In the genomic region with DNA sequence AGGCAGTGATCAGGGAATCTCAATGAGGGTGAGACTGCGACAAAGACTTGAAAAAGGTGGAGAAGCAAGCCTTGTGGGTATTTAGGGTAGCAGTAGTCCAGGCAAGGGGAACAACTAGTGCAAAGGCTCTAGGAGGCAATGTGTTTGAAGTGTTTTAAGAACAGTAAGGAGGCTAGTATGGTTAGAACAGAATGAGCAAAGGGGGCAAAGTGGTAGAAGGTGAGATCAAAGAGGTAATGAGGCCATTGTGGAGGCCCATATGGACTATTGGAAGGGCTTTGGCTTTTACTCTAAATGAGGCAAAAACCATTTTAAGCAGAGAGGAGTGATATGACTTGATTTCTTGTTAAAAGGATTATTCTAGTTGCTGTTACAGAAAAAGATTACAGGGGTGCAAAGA, we compare ENCODE assay signal across 13 cellular contexts. TPM values are rescaled to one million over a fixed set of nuclear protein-coding genes. Genes with fewer than 3 reads are reported as not detected.
DNase-seq lines count a peak whose midpoint lies in the region; ATAC-seq and TF ChIP-seq lines count a peak whose summit lies in the region.
"Had no signal": no experiment of that assay in that cellular context is flagged by ENCODE, and none has a peak within 500 bp of the region (broad histone marks: within the 10 kb centered on the region; RNA-seq: fewer than 3 reads in every experiment).

No MANE protein-coding gene starts in this region.

- TF ChIP-seq RAD21 in IMR-90 (IDR thresholded peaks at IDR 0.05; ENCODE audit: low read length): no peak

- H3K27ac ChIP-seq in IMR-90 (ENCODE audit: insufficient read depth, low read length): no peak overlapping the region
- peak overlapping the region; percentile 56 for H3K27ac ChIP-seq in osteoblast (ENCODE audit: low read depth, low read length)
- no peak overlapping the region for H3K27ac ChIP-seq in esophagus muscularis mucosa (replicated peaks in 1 of 4)
- no peak overlapping the region for H3K27ac ChIP-seq in right cardiac atrium (ENCODE audit: low read length)
- H3K27ac ChIP-seq: right atrium auricular region, thoracic aorta had no signal

- no peak for TF ChIP-seq EP300 in esophagus muscularis mucosa (IDR thresholded peaks at IDR 0.05)

- H3K27me3 Mint-ChIP-seq in T-helper 1 cell treated with Interleukin-12 subunit alpha and Interleukin-12 subunit beta and Interleukin-4 antibody, amounts not matched to agents 30 μg/mL and 1 μg/mL, for 36 hours (ENCODE audit: low read depth): no peaks in the 10 kb centered on the region
- H3K27me3 Mint-ChIP-seq: central memory CD8-positive, alpha-beta T cell had no signal

- no peak for TF ChIP-seq POLR2A in IMR-90 (IDR thresholded peaks at IDR 0.05; ENCODE audit: low read depth, low read length)
- TF ChIP-seq POLR2A in esophagus muscularis mucosa (IDR thresholded peaks at IDR 0.05; ENCODE audit: low read depth): no peak

- CTCF ChIA-PET in IMR-90 (lab: Yijun Ruan, JAX): no interaction called here

- H2BK20ac ChIP-seq in IMR-90 (ENCODE audit: low read depth, low read length): no peak overlapping the region

- H3K4me3 ChIP-seq in IMR-90 (ENCODE audit: insufficient read depth, low read depth, low read length) (no peak overlapping the region), osteoblast (ENCODE audit: insufficient read depth, low read length) (peak overlapping the region; percentile 42), esophagus muscularis mucosa (no peak overlapping the region), right cardiac atrium (ENCODE audit: low read length) (no peak overlapping the region)
- H3K4me3 ChIP-seq: right atrium auricular region, thoracic aorta had no signal

- no peak overlapping the region for H4K91ac ChIP-seq in IMR-90 (ENCODE audit: insufficient read depth, low read depth, low read length)

- dilution Hi-C loops in IMR-90 (cut with HindIII; ENCODE audit: low sequenced_read_pairs, unreplicated experiment): loop anchor here (25.0 kb wide), 1 partner anchor 250 kb away; no protein-coding TSS in a partner anchor

- no peak overlapping the region for H2AK9ac ChIP-seq in IMR-90 (replicated peaks; ENCODE audit: low read depth, low read length, poor library complexity)

- peak overlapping the region; percentile 33 for H3K27ac Mint-ChIP-seq in T-helper 1 cell treated with Interleukin-12 subunit alpha and Interleukin-12 subunit beta and Interleukin-4 antibody, amounts not matched to agents 30 μg/mL and 1 μg/mL, for 36 hours

- H3K27me3 ChIP-seq in IMR-90 (ENCODE audit: control insufficient read depth, insufficient read depth, low read length) (no peaks in the 10 kb centered on the region), osteoblast (ENCODE audit: insufficient read depth, low read length) (no peaks in the 10 kb centered on the region), esophagus muscularis mucosa (no peaks in the 10 kb centered on the region), right cardiac atrium (ENCODE audit: control insufficient read depth, insufficient read depth) (no peaks in the 10 kb centered on the region)
- H3K27me3 ChIP-seq: right atrium auricular region had no signal

- no peak overlapping the region for H2BK120ac ChIP-seq in IMR-90 (ENCODE audit: low read depth, low read length)

- in situ Hi-C loops in IMR-90 (cut with MboI; ENCODE audit: low sequenced_read_pairs): no loop called here

- H2AFZ ChIP-seq in IMR-90 (replicated peaks; ENCODE audit: low read length, poor library complexity): no peak overlapping the region
- no peak overlapping the region for H2AFZ ChIP-seq in osteoblast (ENCODE audit: low read length)

- peak overlapping the region; percentile 70 for H3K23ac ChIP-seq in IMR-90 (ENCODE audit: low read depth, low read length)

- DNase-seq in T-helper 1 cell (no peak), IMR-90 (no peak), amniotic epithelial cell (ENCODE audit: low read depth) (peak; percentile 33), osteoblast (ENCODE audit: insufficient read length, low spot score, missing footprints) (no peak), esophagus muscularis mucosa (ENCODE audit: extremely low spot score) (no peak), sciatic nerve (ENCODE audit: low spot score) (no peak), right cardiac atrium (no peak)
- DNase-seq: RPMI8226 had no signal

- no peak overlapping the region for H2BK5ac ChIP-seq in IMR-90 (ENCODE audit: low read depth, low read length, poor library complexity, severe bottlenecking)

- H3K4me3 Mint-ChIP-seq in T-helper 1 cell treated with Interleukin-12 subunit alpha and Interleukin-12 subunit beta and Interleukin-4 antibody, amounts not matched to agents 30 μg/mL and 1 μg/mL, for 36 hours: peak overlapping the region; percentile 19

- no peak overlapping the region for H2BK15ac ChIP-seq in IMR-90 (ENCODE audit: low read depth, low read length)

- H3K9me3 ChIP-seq in IMR-90 (ENCODE audit: control insufficient read depth, insufficient read depth, low read length) (no peaks in the 10 kb centered on the region), osteoblast (ENCODE audit: low read depth, low read length) (no peaks in the 10 kb centered on the region), esophagus muscularis mucosa (no peaks in the 10 kb centered on the region), right cardiac atrium (ENCODE audit: control insufficient read depth, low read length) (no peaks in the 10 kb centered on the region)
- H3K9me3 ChIP-seq: right atrium auricular region, thoracic aorta had no signal

- no peak overlapping the region for H4K5ac ChIP-seq in IMR-90 (ENCODE audit: low read depth, low read length)

- H3K79me2 ChIP-seq in osteoblast (ENCODE audit: insufficient read depth, low read length): peaks cover 91% of the 10 kb centered on the region

- no peak overlapping the region for H3K18ac ChIP-seq in IMR-90 (ENCODE audit: low read depth, low read length)

- POLR2A ChIA-PET in IMR-90 (lab: Charles Lee; ENCODE audit: unreplicated experiment): interaction anchor here (0.7 kb wide), 1 partner anchor 13 kb away, joined by 3 read pairs; no protein-coding TSS in a partner anchor

- peaks cover 0 to 49% of the 10 kb centered on the region in 2 experiments; a peak in 2 of 4 replicates for H3K79me1 ChIP-seq in IMR-90 (ENCODE audit: low read depth in 1 of 2, low read length in 2 of 2)

- H3K4me1 Mint-ChIP-seq in T-helper 1 cell treated with Interleukin-12 subunit alpha and Interleukin-12 subunit beta and Interleukin-4 antibody, amounts not matched to agents 30 μg/mL and 1 μg/mL, for 36 hours (ENCODE audit: low read depth): peaks cover 52% of the 10 kb centered on the region

- intact Hi-C loops in IMR-90 (cut with micrococcal nuclease): no loop called here
- intact Hi-C loops in esophagus muscularis mucosa (cut with DNase I): no loop called here
- intact Hi-C loops in sciatic nerve (cut with DNase I): no loop called here
- intact Hi-C loops in right cardiac atrium (cut with DNase I): no loop called here

- WGBS in IMR-90 (ENCODE audit: extremely low coverage in 2 of 2, insufficient read length in 1 of 2), 2 experiments: 100% methylated on average over 1 of the region's 1 CpG; no CpG with 5 or more reads in 1 of the 2 experiments
- 100% methylated on average over 1 of the region's 1 CpG for WGBS in esophagus muscularis mucosa
- 97% methylated on average over 1 of the region's 1 CpG for WGBS in right cardiac atrium

- H2AK5ac ChIP-seq in IMR-90 (ENCODE audit: low read depth, low read length): no peak overlapping the region

- H3K36me3 ChIP-seq in IMR-90 (ENCODE audit: control insufficient read depth, insufficient read depth, low read length) (no peaks in the 10 kb centered on the region; the same call in 1 of the 2 replicates), osteoblast (ENCODE audit: insufficient read depth, low read length) (no peaks in the 10 kb centered on the region), esophagus muscularis mucosa (no peaks in the 10 kb centered on the region)
- H3K36me3 ChIP-seq: right atrium auricular region, thoracic aorta had no signal

- no peaks in the 10 kb centered on the region for H3K9me3 Mint-ChIP-seq in T-helper 1 cell treated with Interleukin-12 subunit alpha and Interleukin-12 subunit beta and Interleukin-4 antibody, amounts not matched to agents 30 μg/mL and 1 μg/mL, for 36 hours
- H3K9me3 Mint-ChIP-seq: central memory CD8-positive, alpha-beta T cell had no signal

- no peak overlapping the region for H3K56ac ChIP-seq in IMR-90 (ENCODE audit: extremely low read depth, insufficient read depth, low read length)

- ATAC-seq in IMR-90 (ENCODE audit: low read depth) (no peak; the same call in 1 of the 2 replicates), sciatic nerve (no peak), right cardiac atrium (no peak)
- ATAC-seq: HCT116 had no signal

- no TSS peak for BruUV-seq in IMR-90 (replicated peaks; lab: Mats Ljungman, UMichigan)

- H3K9ac ChIP-seq in IMR-90 (ENCODE audit: low read depth, low read length): no peak overlapping the region

- no peak overlapping the region for H3K14ac ChIP-seq in IMR-90 (replicated peaks; ENCODE audit: low read depth, low read length)

- H3K9me1 ChIP-seq in IMR-90 (ENCODE audit: insufficient read depth, low read length): peaks cover 12% of the 10 kb centered on the region

- H3K4me1 ChIP-seq in IMR-90 (ENCODE audit: control insufficient read depth, insufficient read depth, low read length) (peaks cover 14% of the 10 kb centered on the region), osteoblast (ENCODE audit: insufficient read depth, low read length) (peaks cover 74% of the 10 kb centered on the region), esophagus muscularis mucosa (peaks cover 44 to 77% (median 65%) of the 10 kb centered on the region in 4 donors), right cardiac atrium (ENCODE audit: control insufficient read depth, insufficient read depth, low read length) (peaks cover 8% of the 10 kb centered on the region)

- peak overlapping the region; percentile 19 for H3K4me2 ChIP-seq in IMR-90 (ENCODE audit: low read depth, low read length)
- peak overlapping the region; percentile 74 for H3K4me2 ChIP-seq in osteoblast (ENCODE audit: insufficient read depth, low read length)

- H4K20me1 ChIP-seq in IMR-90 (ENCODE audit: insufficient read depth, low read length): peaks cover 83% of the 10 kb centered on the region
- peaks cover 85% of the 10 kb centered on the region for H4K20me1 ChIP-seq in osteoblast (ENCODE audit: insufficient read depth, low read length)

- H3K36me3 Mint-ChIP-seq in T-helper 1 cell treated with Interleukin-12 subunit alpha and Interleukin-12 subunit beta and Interleukin-4 antibody, amounts not matched to agents 30 μg/mL and 1 μg/mL, for 36 hours (ENCODE audit: low read depth): peaks cover 11% of the 10 kb centered on the region

- H3K4ac ChIP-seq in IMR-90 (ENCODE audit: low read depth, low read length): no peak overlapping the region

- TF ChIP-seq CTCF in IMR-90 (conservative IDR thresholded peaks at IDR 0.05; ENCODE audit: low read depth, low read length) (no peak), osteoblast (IDR thresholded peaks at IDR 0.05; ENCODE audit: extremely low read depth, low read depth, low read length) (no peak), esophagus muscularis mucosa (IDR thresholded peaks at IDR 0.05) (no peak)

- peak overlapping the region in 1 of 2 experiments; percentile 11; a peak in 1 of 4 replicates for H4K8ac ChIP-seq in IMR-90 (ENCODE audit: low read depth in 2 of 2, low read length in 2 of 2)

RNA-seq across cellular contexts. Expression of a gene that starts 16.8 kb away (rescaled TPM):
- total RNA-seq in IMR-90 (2012; rRNA removed) (301 and 493 TPM in 2 replicates), osteoblast (611 and 816 TPM in 2 replicates), esophagus muscularis mucosa (100 to 1,000 TPM in 1 of 4 donors, 10 to 100 TPM in 3; 77.4 to 156 (median 86.5) TPM), sciatic nerve (123 TPM), right cardiac atrium (100 to 1,000 TPM in 1 of 4 donors, 10 to 100 TPM in 3; 52.7 to 117 (median 81.1) TPM)
- polyA plus RNA-seq in IMR-90 (2012; rRNA removed) (86.9 and 128 TPM in 2 replicates), right cardiac atrium (25.5 TPM)
- 20.1 and 33.1 TPM in 2 replicates for polyA plus RNA-seq in IMR-90 (2012; cell fraction: cytosol; rRNA removed)
- polyA plus RNA-seq in IMR-90 (2012; cell fraction: nucleus; rRNA removed; ENCODE audit: low replicate concordance): 16.8 and 161 TPM in 2 replicates

RNA-seq across cellular contexts. Expression of a gene that starts 50.1 kb away (rescaled TPM):
- total RNA-seq in IMR-90 (2012; rRNA removed): 7.7 and 18.9 TPM in 2 replicates
- polyA plus RNA-seq in IMR-90 (2012; rRNA removed): 7.0 and 9.3 TPM in 2 replicates
- polyA plus RNA-seq in IMR-90 (2012; cell fraction: cytosol; rRNA removed): 2.1 and 3.0 TPM in 2 replicates
- 0.90 and 4.0 TPM in 2 replicates for polyA plus RNA-seq in IMR-90 (2012; cell fraction: nucleus; rRNA removed; ENCODE audit: low replicate concordance)
- total RNA-seq in osteoblast: 26.5 and 35.8 TPM in 2 replicates
- 1 to 10 TPM; 4.7 to 8.0 (median 6.6) TPM for total RNA-seq in esophagus muscularis mucosa
- 5.9 TPM for total RNA-seq in sciatic nerve
- total RNA-seq in right cardiac atrium: 10 to 100 TPM in 1 of 4 donors, 1 to 10 TPM in 3; 6.1 to 12.9 (median 8.8) TPM
- 10.5 TPM for polyA plus RNA-seq in right cardiac atrium
